Comparison of ENCODE assay signal across 10 cellular contexts in the genomic region with DNA sequence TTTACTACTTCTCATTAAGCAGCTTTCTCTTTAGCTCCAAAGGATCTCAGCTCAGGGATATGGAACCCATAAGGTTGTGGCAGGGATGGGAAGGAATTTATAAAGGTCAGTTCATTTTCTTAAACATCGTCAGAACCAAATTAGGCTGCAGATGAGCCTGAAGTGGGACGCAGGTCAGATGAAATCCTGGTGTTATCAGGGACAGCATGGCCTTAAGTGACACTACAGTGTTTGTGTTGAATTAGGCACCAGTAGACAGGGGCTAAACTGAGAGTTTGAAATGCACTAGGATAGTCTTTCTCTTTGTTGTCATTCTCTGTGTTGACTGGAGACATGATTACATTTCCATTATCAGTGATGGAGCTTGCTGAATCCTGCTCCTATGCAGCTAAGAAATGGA. TPM values are rescaled to one million over a fixed set of nuclear protein-coding genes. Genes with fewer than 3 reads are reported as not detected.
DNase-seq lines count a peak whose midpoint lies in the region; ATAC-seq and TF ChIP-seq lines count a peak whose summit lies in the region.
"Not testable (repeated sequence)": the region's sequence is repeated elsewhere in the genome, so short reads cannot be mapped to it uniquely, and the experiment has no call there.
"Had no signal": no experiment of that assay in that cellular context is flagged by ENCODE, and none has a peak within 500 bp of the region (broad histone marks: within the 10 kb centered on the region; RNA-seq: fewer than 3 reads in every experiment).

No MANE protein-coding gene starts in this region.

- H3K4me3 ChIP-seq in Peyer's patch (peak overlapping the region in 3 of 4 donors; percentile 7 to 46 (median 37)), lower lobe of right lung (peak overlapping the region; percentile 50), gastrocnemius medialis (peak overlapping the region; percentile 24 to 50 (median 34)), urinary bladder (ENCODE audit: low read depth, low read length) (peak overlapping the region; percentile 29)

- WGBS in urinary bladder = 41% methylated on average over 2 of the region's 2 CpGs

- H3K36me3 ChIP-seq in Peyer's patch; lower lobe of right lung; gastrocnemius medialis; urinary bladder (ENCODE audit: insufficient read depth): not testable (repeated sequence)

- DNase-seq in CD4-positive, alpha-beta T cell; Peyer's patch; activated T-cell treated with anti-CD3 and anti-CD28 coated beads, Interleukin-2, amount 50 U/mL, for 72 hours; central memory CD8-positive, alpha-beta T cell (ENCODE audit: low spot score in 2 of 2); Right ventricle myocardium inferior (ENCODE audit: missing footprints); lower lobe of right lung; gastrocnemius medialis: not testable (repeated sequence)

- CTCF ChIA-PET in CD4-positive, alpha-beta T cell (lab: Charles Lee) = interaction anchor here (1.8 kb wide), 1 partner anchor 19 kb away, joined by 3 read pairs; no protein-coding TSS in a partner anchor

- not testable (repeated sequence) for H3K9me3 Mint-ChIP-seq in CD4-positive, alpha-beta T cell; activated T-cell treated with anti-CD3 and anti-CD28 coated beads, Interleukin-2, amount 50 U/mL, for 72 hours; central memory CD8-positive, alpha-beta T cell

- intact Hi-C loops in CD4-positive, alpha-beta T cell (cut with DNase I, micrococcal nuclease); Right ventricle myocardium inferior (cut with DNase I); lower lobe of right lung (cut with DNase I); gastrocnemius medialis (cut with DNase I; ENCODE audit: low total_unique reads): not testable (repeated sequence)

- TF ChIP-seq CTCF in CD4-positive, alpha-beta T cell (IDR thresholded peaks at IDR 0.05); Peyer's patch (IDR thresholded peaks at IDR 0.05); lower lobe of right lung (IDR thresholded peaks at IDR 0.05); gastrocnemius medialis (IDR thresholded peaks at IDR 0.05 in 4 of 5, conservative IDR thresholded peaks at IDR 0.05 in 1 of 5): not testable (repeated sequence)

- H3K4me1 Mint-ChIP-seq in CD4-positive, alpha-beta T cell (ENCODE audit: low read depth) = peaks cover 27% of the 10 kb centered on the region
- H3K4me1 Mint-ChIP-seq in activated T-cell treated with anti-CD3 and anti-CD28 coated beads, Interleukin-2, amount 50 U/mL, for 72 hours (ENCODE audit: low read depth) = peaks cover 20% of the 10 kb centered on the region
- peaks cover 24% of the 10 kb centered on the region for H3K4me1 Mint-ChIP-seq in central memory CD8-positive, alpha-beta T cell

- not testable (repeated sequence) for H3K4me1 ChIP-seq in Peyer's patch; lower lobe of right lung; gastrocnemius medialis; urinary bladder (ENCODE audit: insufficient read depth)

- not testable (repeated sequence) for ATAC-seq in CD4-positive, alpha-beta T cell (ENCODE audit: poor library complexity); activated T-cell treated with anti-CD3 and anti-CD28 coated beads, Interleukin-2, amount 50 U/mL, for 72 hours (replicated peaks in 1 of 2); central memory CD8-positive, alpha-beta T cell (replicated peaks; ENCODE audit: extremely low read depth, poor library complexity, severe bottlenecking); gastrocnemius medialis
- ATAC-seq in Right ventricle myocardium inferior (peak; percentile 28), lower lobe of right lung (peak; percentile 50 to 62)

- peak overlapping the region; percentile 8 for H3K27ac Mint-ChIP-seq in CD4-positive, alpha-beta T cell
- H3K27ac Mint-ChIP-seq in activated T-cell treated with anti-CD3 and anti-CD28 coated beads, Interleukin-2, amount 50 U/mL, for 72 hours = peak overlapping the region; percentile 90
- H3K27ac Mint-ChIP-seq in central memory CD8-positive, alpha-beta T cell (ENCODE audit: low read depth) = peak overlapping the region; percentile 72

- not testable (repeated sequence) for H3K36me3 Mint-ChIP-seq in CD4-positive, alpha-beta T cell (ENCODE audit: low read depth); activated T-cell treated with anti-CD3 and anti-CD28 coated beads, Interleukin-2, amount 50 U/mL, for 72 hours (ENCODE audit: insufficient read depth in 2 of 2); central memory CD8-positive, alpha-beta T cell (ENCODE audit: insufficient read depth)

- H3K27ac ChIP-seq in CD4-positive, alpha-beta T cell (ENCODE audit: low read depth, low read length) = not testable (repeated sequence)
- peak overlapping the region in 3 of 4 donors; percentile 0 to 46 (median 39) for H3K27ac ChIP-seq in Peyer's patch
- peak overlapping the region; percentile 73 for H3K27ac ChIP-seq in lower lobe of right lung
- H3K27ac ChIP-seq in gastrocnemius medialis = peak overlapping the region; percentile 13 to 68 (median 50)
- H3K27ac ChIP-seq in urinary bladder (ENCODE audit: low read depth) = peak overlapping the region; percentile 38

- not testable (repeated sequence) for H3K27me3 ChIP-seq in CD4-positive, alpha-beta T cell (ENCODE audit: control insufficient read depth, insufficient read depth, low read length); Peyer's patch; lower lobe of right lung (ENCODE audit: low read depth); gastrocnemius medialis

- in situ Hi-C loops in gastrocnemius medialis (cut with MboI; ENCODE audit: low sequenced_read_pairs in 4 of 4) = not testable (repeated sequence)

- H3K4me3 Mint-ChIP-seq in CD4-positive, alpha-beta T cell = peak overlapping the region; percentile 76
- H3K4me3 Mint-ChIP-seq in activated T-cell treated with anti-CD3 and anti-CD28 coated beads, Interleukin-2, amount 50 U/mL, for 72 hours = peak overlapping the region; percentile 52 to 80
- H3K4me3 Mint-ChIP-seq in central memory CD8-positive, alpha-beta T cell = peak overlapping the region; percentile 51

- not testable (repeated sequence) for TF ChIP-seq POLR2A in Peyer's patch (IDR thresholded peaks at IDR 0.05); gastrocnemius medialis (IDR thresholded peaks at IDR 0.05)

- POLR2A ChIA-PET in CD4-positive, alpha-beta T cell (lab: Charles Lee) = interaction anchor here (0.6 kb wide), 1 partner anchor 446 kb away, joined by 3 read pairs; no protein-coding TSS in a partner anchor

- H3K27me3 Mint-ChIP-seq in CD4-positive, alpha-beta T cell; activated T-cell treated with anti-CD3 and anti-CD28 coated beads, Interleukin-2, amount 50 U/mL, for 72 hours (ENCODE audit: low read depth); central memory CD8-positive, alpha-beta T cell: not testable (repeated sequence)

- H3K9me3 ChIP-seq in CD4-positive, alpha-beta T cell (ENCODE audit: control insufficient read depth, low read length); Peyer's patch; lower lobe of right lung; gastrocnemius medialis: not testable (repeated sequence)

RNA-seq across cellular contexts. Expression of a gene that starts 43.9 kb away (rescaled TPM):
- under 1 TPM in 1 of 2 experiments, not detected in 1; 0.08 TPM for total RNA-seq in CD4-positive, alpha-beta T cell
- not detected for total RNA-seq in Peyer's patch
- total RNA-seq in activated T-cell treated with anti-CD3 and anti-CD28 coated beads, Interleukin-2, amount 50 U/mL, for 72 hours = 1 to 10 TPM; 2.8 to 3.3 TPM
- total RNA-seq in Right ventricle myocardium inferior = 0.14 TPM
- 0.68 TPM for total RNA-seq in lower lobe of right lung
- not detected for total RNA-seq in gastrocnemius medialis
- total RNA-seq in urinary bladder = 1.6 TPM
- polyA plus RNA-seq in urinary bladder = not detected
- total RNA-seq: cardiac septum, pulmonary artery endothelial cell had no signal

Comparison
In these comparisons a context has a peak if more than half of its experiments do, and no peak if none do; other contexts are left out.
1. H3K27ac Mint-ChIP-seq: peak in every context shown above with its lines; median percentile 90 in activated T-cell treated with anti-CD3 and anti-CD28 coated beads, Interleukin-2, amount 50 U/mL, for 72 hours; 72 in central memory CD8-positive, alpha-beta T cell; 8 in CD4-positive, alpha-beta T cell.